In genomic region chr22:28891156-28891733, GRCh38 we compare ENCODE assay signal across 29 cellular contexts.
"Had no signal": no experiment of that assay in that cellular context is flagged by ENCODE, and none has a peak within 500 bp of the region (broad histone marks: within the 10 kb centered on the region; RNA-seq: fewer than 3 reads in every experiment).

No MANE protein-coding gene starts in this region.

- FAIRE-seq: astrocyte, pancreas had no signal

- H3K27ac Mint-ChIP-seq: activated CD4-positive, alpha-beta T cell treated with anti-CD3 and anti-CD28 coated beads, Interleukin-2, amount 10 ng/mL, durations not matched to agents 7 days and 5 days; activated CD8-positive, alpha-beta T cell treated with anti-CD3 and anti-CD28 coated beads for 36 hours; activated T-helper 17 cell treated with anti-CD3 and anti-CD28 coated beads, Interleukin-2, amount 50 U/mL, for 72 hours; dendritic cell treated with granulocyte-macrophage colony-stimulating factor and Interleukin-4, amounts not matched to agents 40 ng/mL and 50 ng/mL, for 4 days; stimulated activated naive CD8-positive, alpha-beta T cell treated with anti-CD3 and anti-CD28 coated beads, Interleukin-15, Interleukin-2, amounts not matched to agents 100 ng/mL and 50 ng/mL, for 24 hours had no signal

- H3K9me3 Mint-ChIP-seq: activated CD4-positive, alpha-beta T cell treated with anti-CD3 and anti-CD28 coated beads, Interleukin-2, amount 10 ng/mL, durations not matched to agents 7 days and 5 days; activated CD8-positive, alpha-beta T cell treated with anti-CD3 and anti-CD28 coated beads for 36 hours; activated T-cell treated with anti-CD3 and anti-CD28 coated beads, Interleukin-2, amount 50 U/mL, for 4 hours; activated T-helper 17 cell treated with anti-CD3 and anti-CD28 coated beads, Interleukin-2, amount 50 U/mL, for 72 hours; central memory CD8-positive, alpha-beta T cell; dendritic cell treated with granulocyte-macrophage colony-stimulating factor and Interleukin-4, amounts not matched to agents 40 ng/mL and 50 ng/mL, for 4 days; naive B cell; neural crest cell; stimulated activated naive CD8-positive, alpha-beta T cell treated with anti-CD3 and anti-CD28 coated beads, Interleukin-15, Interleukin-2, amounts not matched to agents 100 ng/mL and 50 ng/mL, for 24 hours had no signal

- ATAC-seq: activated CD8-positive, alpha-beta T cell treated with anti-CD3 and anti-CD28 coated beads for 36 hours; activated T-cell treated with anti-CD3 and anti-CD28 coated beads, Interleukin-2, amount 50 U/mL, for 4 hours; activated T-helper 17 cell treated with anti-CD3 and anti-CD28 coated beads, Interleukin-2, amount 50 U/mL, for 72 hours had no signal

- H3K27me3 Mint-ChIP-seq: central memory CD8-positive, alpha-beta T cell had no signal

- H3K36me3 Mint-ChIP-seq: naive B cell had no signal

- H3K27ac ChIP-seq: esophagus muscularis mucosa, foreskin keratinocyte, pancreas, prostate gland, right atrium auricular region, skin epidermis, thoracic aorta, vagina had no signal

- H3K27me3 ChIP-seq: esophagus muscularis mucosa, foreskin keratinocyte, pancreas, right atrium auricular region, vagina had no signal

- H3K4me3 Mint-ChIP-seq: activated CD4-positive, alpha-beta T cell treated with anti-CD3 and anti-CD28 coated beads, Interleukin-2, amount 10 ng/mL, durations not matched to agents 7 days and 5 days; activated CD8-positive, alpha-beta T cell treated with anti-CD3 and anti-CD28 coated beads for 36 hours; activated T-cell treated with anti-CD3 and anti-CD28 coated beads, Interleukin-2, amount 50 U/mL, for 4 hours; activated T-helper 17 cell treated with anti-CD3 and anti-CD28 coated beads, Interleukin-2, amount 50 U/mL, for 72 hours; central memory CD8-positive, alpha-beta T cell; dendritic cell treated with granulocyte-macrophage colony-stimulating factor and Interleukin-4, amounts not matched to agents 40 ng/mL and 50 ng/mL, for 4 days; neural crest cell; stimulated activated naive CD8-positive, alpha-beta T cell treated with anti-CD3 and anti-CD28 coated beads, Interleukin-15, Interleukin-2, amounts not matched to agents 100 ng/mL and 50 ng/mL, for 24 hours had no signal

- H3K9me3 ChIP-seq: esophagus muscularis mucosa, pancreas, prostate gland, right atrium auricular region, thoracic aorta, vagina had no signal

- DNase-seq: activated CD4-positive, alpha-beta T cell treated with anti-CD3 and anti-CD28 coated beads for 1 hour; activated CD4-positive, alpha-beta T cell treated with anti-CD3 and anti-CD28 coated beads, Interleukin-2, amount 10 ng/mL, durations not matched to agents 7 days and 5 days; activated CD8-positive, alpha-beta T cell treated with anti-CD3 and anti-CD28 coated beads for 36 hours; activated gamma-delta T cell treated with Interleukin-2 at 50 U/mL for 16 hours; activated naive CD4-positive, alpha-beta T cell treated with anti-CD3 and anti-CD28 coated beads, Interleukin-2, amount 50 U/mL, for 16 hours; activated T-cell treated with anti-CD3 and anti-CD28 coated beads, Interleukin-2, amount 50 U/mL, for 4 hours; amniotic stem cell; effector CD4-positive, alpha-beta T cell; foreskin keratinocyte; mammary epithelial cell; naive B cell; nucleus accumbens; pancreas; stimulated activated CD4-positive, alpha-beta T cell treated with anti-CD3 and anti-CD28 coated beads, Interleukin-12 subunit alpha, Interleukin-12 subunit beta, amount 100 ng/mL, for 4 hours; stimulated activated CD4-positive, alpha-beta T cell treated with anti-CD3 and anti-CD28 coated beads, Interleukin-4, amount 100 ng/mL, for 1 hour; T-helper 2 cell; trophoblast cell had no signal

- H3K4me1 Mint-ChIP-seq: activated T-helper 17 cell treated with anti-CD3 and anti-CD28 coated beads, Interleukin-2, amount 50 U/mL, for 72 hours; central memory CD8-positive, alpha-beta T cell had no signal

- H3K36me3 ChIP-seq: esophagus muscularis mucosa, pancreas, prostate gland, right atrium auricular region, thoracic aorta, vagina had no signal

- H3K4me3 ChIP-seq: esophagus muscularis mucosa, pancreas, prostate gland, right atrium auricular region, skin epidermis, thoracic aorta, vagina had no signal
